Comparison of ENCODE assay signal across 8 cellular contexts in genomic region chr4:138242076-138242829, GRCh38. TPM values are rescaled to one million over a fixed set of nuclear protein-coding genes. Genes with fewer than 3 reads are reported as not detected.
DNase-seq lines count a peak whose midpoint lies in the region; ATAC-seq and TF ChIP-seq lines count a peak whose summit lies in the region.

TSS of gene SLC7A11 (minus strand) at chr4:138242349. CDS start at chr4:138242069, 280 bp downstream.

- H3K36me3 ChIP-seq in SK-N-MC (ENCODE audit: insufficient read depth, low read length), result peaks cover 23% of the 10 kb centered on the region
- H3K36me3 ChIP-seq in smooth muscle cell (ENCODE audit: low read depth), result no peaks in the 10 kb centered on the region

- H3K4me3 Mint-ChIP-seq in MCF 10A (ENCODE audit: unreplicated experiment), result peak within 1 kb of the TSS; percentile 97

- peak within 1 kb of the TSS; percentile 100 for H3K27ac ChIP-seq in SK-N-MC
- H3K27ac ChIP-seq in smooth muscle cell (ENCODE audit: low read depth), result peak within 1 kb of the TSS; percentile 99

- peak; percentile 3 for DNase-seq in activated gamma-delta T cell treated with anti-CD3 and anti-CD28 coated beads, Interleukin-2, amount 50 U/mL, for 16 hours (ENCODE audit: low read depth)
- DNase-seq in activated gamma-delta T cell treated with Interleukin-2 at 50 U/mL for 16 hours (no peak), NB4 (ENCODE audit: low read depth) (peak; percentile 97), SK-N-MC (ENCODE audit: low read depth, low spot score) (peak; percentile 95), MCF 10A (ENCODE audit: unreplicated experiment) (peak; percentile 98), smooth muscle cell (lab: John Stamatoyannopoulos, UW; ENCODE audit: unreplicated experiment) (peak; percentile 3)

- no peaks in the 10 kb centered on the region for H3K9me3 ChIP-seq in SK-N-MC (ENCODE audit: low read depth, low read length)
- no peaks in the 10 kb centered on the region for H3K9me3 ChIP-seq in iPS-18c (ENCODE audit: control insufficient read depth, insufficient read depth, low read length)
- no peaks in the 10 kb centered on the region for H3K9me3 ChIP-seq in smooth muscle cell (replicated peaks; ENCODE audit: low read depth)

- peaks cover 11% of the 10 kb centered on the region for H3K4me1 Mint-ChIP-seq in MCF 10A (ENCODE audit: insufficient read depth, unreplicated experiment)

- no TSS peak for BruUV-seq in MCF 10A (replicated peaks; lab: Mats Ljungman, UMichigan)

- peak within 1 kb of the TSS; percentile 95 for H2AFZ ChIP-seq in smooth muscle cell (ENCODE audit: low read depth)

- peak within 1 kb of the TSS; percentile 97 for H3K4me2 ChIP-seq in smooth muscle cell

- no peaks in the 10 kb centered on the region for H4K20me1 ChIP-seq in smooth muscle cell (ENCODE audit: low read depth)

- peaks cover 31% of the 10 kb centered on the region for H3K4me1 ChIP-seq in smooth muscle cell (ENCODE audit: low read depth)

- POLR2A ChIA-PET in MCF 10A (lab: Yijun Ruan, JAX), result interaction anchor here (0.7 to 8.6 kb wide), 30 partner anchors 10 to 438 kb away, joined by 3 to 99 read pairs (median 7); no protein-coding TSS in a partner anchor

- peak within 1 kb of the TSS; percentile 98 for H3K9ac ChIP-seq in SK-N-MC (ENCODE audit: insufficient read length)
- H3K9ac ChIP-seq in smooth muscle cell (ENCODE audit: low read depth), result peak within 1 kb of the TSS; percentile 97

- TF ChIP-seq POLR2A in NB4 (IDR thresholded peaks at IDR 0.05; ENCODE audit: extremely low read depth, insufficient read length), result peak; percentile 60

- peak within 1 kb of the TSS; percentile 91 for H3K27ac Mint-ChIP-seq in MCF 10A (ENCODE audit: low read depth, unreplicated experiment)

- CTCF ChIA-PET in MCF 10A (lab: Yijun Ruan, JAX), result interaction anchor here (0.6 to 1.9 kb wide), 10 partner anchors 9 to 794 kb away, joined by 3 to 10 read pairs (median 3); no protein-coding TSS in a partner anchor

- H3K36me3 Mint-ChIP-seq in MCF 10A (ENCODE audit: insufficient read depth, unreplicated experiment), result peaks cover 5% of the 10 kb centered on the region

- H3K4me3 ChIP-seq in NB4 (ENCODE audit: low read depth, low read length), result peak within 1 kb of the TSS; percentile 77
- peak within 1 kb of the TSS; percentile 85 for H3K4me3 ChIP-seq in SK-N-MC
- H3K4me3 ChIP-seq in iPS-18c (ENCODE audit: insufficient read depth, low read depth, low read length), result peak within 1 kb of the TSS; percentile 48
- peak within 1 kb of the TSS; percentile 71 for H3K4me3 ChIP-seq in smooth muscle cell

- intact Hi-C loops in MCF 10A (cut with micrococcal nuclease), result loop anchor here (1.0 to 5.0 kb wide), 3 partner anchors 17 to 66 kb away; no protein-coding TSS in a partner anchor

- no peaks in the 10 kb centered on the region for H3K27me3 Mint-ChIP-seq in MCF 10A (ENCODE audit: insufficient read depth, unreplicated experiment)

- H3K9me3 Mint-ChIP-seq in MCF 10A (ENCODE audit: unreplicated experiment), result no peaks in the 10 kb centered on the region

- H3F3A ChIP-seq in smooth muscle cell (ENCODE audit: low read depth), result peaks cover 10% of the 10 kb centered on the region

- H3K79me2 ChIP-seq in smooth muscle cell (ENCODE audit: low read depth), result peaks cover 41% of the 10 kb centered on the region

- peak; percentile 99 for ATAC-seq in HG02642 (IDR thresholded peaks at IDR 0.05; ENCODE audit: poor library complexity, unreplicated experiment)

- 1% methylated on average over 12 of the region's 12 CpGs for WGBS in smooth muscle cell (ENCODE audit: low lambda C conversion rate)

- TF ChIP-seq CTCF in NB4 (IDR thresholded peaks at IDR 0.05; ENCODE audit: low read depth, low read length) (no peak), MCF 10A (IDR thresholded peaks at IDR 0.05; ENCODE audit: unreplicated experiment) (no peak), smooth muscle cell (IDR thresholded peaks at IDR 0.05; ENCODE audit: borderline replicate concordance, insufficient read depth, poor library complexity, severe bottlenecking) (no peak)

- H3K27me3 ChIP-seq in smooth muscle cell (ENCODE audit: low read depth), result no peaks in the 10 kb centered on the region

RNA-seq across cellular contexts. Expression of gene SLC7A11, which starts in this region (rescaled TPM):
- 103 and 153 TPM in 2 replicates for total RNA-seq in MCF 10A (2022)
- total RNA-seq in smooth muscle cell, result 10.2 and 13.9 TPM in 2 replicates
- 1.1 and 2.0 TPM in 2 replicates for polyA plus RNA-seq in smooth muscle cell
